22 cellular contexts compared by ENCODE assay signal in genomic region chr13:31956944-31957644, GRCh38.
"Had no signal": no experiment of that assay in that cellular context is flagged by ENCODE, and none has a peak within 500 bp of the region (broad histone marks: within the 10 kb centered on the region; RNA-seq: fewer than 3 reads in every experiment).

No MANE protein-coding gene starts in this region.

- H3K9me3 ChIP-seq: heart left ventricle, sigmoid colon, thyroid gland, upper lobe of right lung had no signal

- H3K27ac ChIP-seq: heart left ventricle, sigmoid colon, spleen, thyroid gland, upper lobe of right lung had no signal

- H3K4me3 ChIP-seq: heart left ventricle, sigmoid colon, spleen, thyroid gland, upper lobe of right lung had no signal

- H3K27me3 ChIP-seq: heart left ventricle, sigmoid colon, spleen, thyroid gland, upper lobe of right lung had no signal

- H3K4me1 ChIP-seq: sigmoid colon, thyroid gland, upper lobe of right lung had no signal

- H3K36me3 ChIP-seq: sigmoid colon, thyroid gland, upper lobe of right lung had no signal

- DNase-seq: activated CD4-positive, alpha-beta T cell treated with anti-CD3 and anti-CD28 coated beads for 4 hours; activated CD4-positive, alpha-beta T cell treated with anti-CD3 and anti-CD28 coated beads, Interleukin-2, amount 50 U/mL, for 48 hours; activated CD8-positive, alpha-beta memory T cell treated with anti-CD3 and anti-CD28 coated beads, Interleukin-2, amount 50 U/mL, for 48 hours; activated naive CD4-positive, alpha-beta T cell treated with anti-CD3 and anti-CD28 coated beads for 36 hours; activated naive CD8-positive, alpha-beta T cell treated with anti-CD3 and anti-CD28 coated beads, Interleukin-2, amount 10 ng/mL, durations not matched to agents 7 days and 5 days; activated T-cell treated with anti-CD3 and anti-CD28 coated beads, Interleukin-2, amount 50 U/mL, for 4 hours; amygdala; cerebellar nuclear complex; cortex of kidney; heart left ventricle; kidney glomerular epithelial cell; left ventricle myocardium superior; midbrain; natural killer cell; retina; sigmoid colon; spleen; stimulated activated CD4-positive, alpha-beta T cell treated with anti-CD3 and anti-CD28 coated beads, Interleukin-4, amount 100 ng/mL, for 1 hour; stimulated activated naive CD4-positive, alpha-beta T cell treated with Interleukin-2 at 50 U/mL for 16 hours; T1000; thyroid gland; upper lobe of right lung had no signal
